24 cellular contexts compared by ENCODE assay signal in the genomic region with DNA sequence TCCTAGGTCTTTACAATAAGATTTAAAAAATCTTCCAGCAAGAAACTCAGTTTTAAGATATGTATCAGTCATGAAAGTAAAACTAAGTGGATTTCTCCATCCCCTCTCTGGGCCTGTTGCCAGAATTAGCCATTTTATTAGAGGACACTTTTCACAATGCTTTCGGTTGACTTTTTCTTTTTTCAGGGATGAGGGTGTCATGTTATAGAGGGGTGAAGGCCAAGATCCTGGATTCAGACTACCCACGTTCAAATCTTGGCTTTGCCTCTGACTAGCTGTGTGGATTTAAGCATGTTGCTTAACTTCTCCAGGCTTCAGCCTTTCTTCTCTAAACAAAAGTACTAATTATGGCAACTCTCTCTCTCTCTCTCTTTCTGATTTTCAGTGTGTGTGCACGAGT.
DNase-seq lines count a peak whose midpoint lies in the region; ATAC-seq, FAIRE-seq and TF ChIP-seq lines count a peak whose summit lies in the region.
"Had no signal": no experiment of that assay in that cellular context is flagged by ENCODE, and none has a peak within 500 bp of the region (broad histone marks: within the 10 kb centered on the region; RNA-seq: fewer than 3 reads in every experiment).

No MANE protein-coding gene starts in this region.

- intact Hi-C loops in HepG2 (cut with micrococcal nuclease; ENCODE audit: unreplicated experiment): no loop called here
- intact Hi-C loops in dorsolateral prefrontal cortex (cut with DNase I): no loop called here
- intact Hi-C loops in activated CD4-positive, alpha-beta memory T cell treated with anti-CD3 and anti-CD28 coated beads for 36 hours (cut with micrococcal nuclease): no loop called here

- TF ChIP-seq EP300 in HepG2 (IDR thresholded peaks at IDR 0.05; ENCODE audit: low read depth in 2 of 2, low read length in 2 of 2) (no peak), HepG2 (CRISPR knock-in tag; IDR thresholded peaks at IDR 0.05; ENCODE audit: borderline replicate concordance) (no peak)

- no peaks in the 10 kb centered on the region for H3K36me3 Mint-ChIP-seq in activated CD4-positive, alpha-beta memory T cell treated with anti-CD3 and anti-CD28 coated beads for 36 hours
- H3K36me3 Mint-ChIP-seq: naive B cell had no signal

- 34% methylated on average over 3 of the region's 3 CpGs for WGBS in liver
- 44% methylated on average over 3 of the region's 3 CpGs for WGBS in HepG2 (ENCODE audit: low lambda C conversion rate)

- no peaks in the 10 kb centered on the region for H3K36me3 ChIP-seq in liver (ENCODE audit: control insufficient read depth in 4 of 4, insufficient read depth in 3 of 4, low read depth in 1 of 4, low read length in 3 of 4)
- H3K36me3 ChIP-seq in HepG2 (replicated peaks in 1 of 2; ENCODE audit: control insufficient read depth in 1 of 2, insufficient read depth in 2 of 2, low read length in 2 of 2): no peaks in the 10 kb centered on the region
- no peaks in the 10 kb centered on the region for H3K36me3 ChIP-seq in adipocyte (ENCODE audit: control insufficient read depth, insufficient read depth, low read length, severe bottlenecking)
- H3K36me3 ChIP-seq: upper lobe of left lung had no signal

- no peak overlapping the region for H3K4me3 ChIP-seq in liver (ENCODE audit: low read depth in 1 of 3, low read length in 3 of 3)
- H3K4me3 ChIP-seq in HepG2 (replicated peaks in 1 of 3; ENCODE audit: insufficient read depth in 1 of 3, low read depth in 2 of 3, low read length in 3 of 3): no peak overlapping the region
- no peak overlapping the region for H3K4me3 ChIP-seq in adipocyte (ENCODE audit: low read length)
- no peak overlapping the region for H3K4me3 ChIP-seq in fibroblast of villous mesenchyme (ENCODE audit: low read depth, low read length)
- H3K4me3 ChIP-seq in dorsolateral prefrontal cortex: no peak overlapping the region
- H3K4me3 ChIP-seq: upper lobe of left lung had no signal

- in situ Hi-C loops in HepG2 (cut with HindIII; ENCODE audit: extremely low pct_ligation_motif_present, low pct_unique_long_range_greater_than_20kb): no loop called here

- no peak for TF ChIP-seq POLR2A in HepG2 (IDR thresholded peaks at IDR 0.05; ENCODE audit: insufficient read depth in 1 of 2, low read depth in 2 of 2, low read length in 2 of 2)

- H3K27ac Mint-ChIP-seq in activated CD4-positive, alpha-beta memory T cell treated with anti-CD3 and anti-CD28 coated beads for 36 hours: no peak overlapping the region
- H3K27ac Mint-ChIP-seq: activated B cell treated with CpG ODN at 0.5 μM for 24 hours; activated CD4-positive, alpha-beta memory T cell treated with anti-CD3 and anti-CD28 coated beads, Interleukin-2, amount 10 ng/mL, durations not matched to agents 7 days and 5 days; T-helper 2 cell treated with Interferon-gamma antibody and Interleukin-4, amounts not matched to agents 5 μg/mL and 100 μg/mL, for 36 hours had no signal

- POLR2A ChIA-PET in HepG2 (lab: Yijun Ruan, JAX): no interaction called here
- POLR2A ChIA-PET in activated CD4-positive, alpha-beta memory T cell treated with anti-CD3 and anti-CD28 coated beads for 36 hours (lab: Charles Lee): no interaction called here

- H3K4me3 Mint-ChIP-seq in activated CD4-positive, alpha-beta memory T cell treated with anti-CD3 and anti-CD28 coated beads for 36 hours: no peak overlapping the region
- H3K4me3 Mint-ChIP-seq: activated B cell treated with CpG ODN at 0.5 μM for 24 hours; activated CD4-positive, alpha-beta memory T cell treated with anti-CD3 and anti-CD28 coated beads, Interleukin-2, amount 10 ng/mL, durations not matched to agents 7 days and 5 days; central memory CD8-positive, alpha-beta T cell; naive B cell; T-helper 2 cell treated with Interferon-gamma antibody and Interleukin-4, amounts not matched to agents 5 μg/mL and 100 μg/mL, for 36 hours had no signal

- H3K9ac ChIP-seq in liver (ENCODE audit: low read depth in 1 of 2, low read length in 2 of 2) (no peak overlapping the region), HepG2 (ENCODE audit: insufficient read depth, low read depth, low read length) (no peak overlapping the region), adipocyte (ENCODE audit: low read length) (no peak overlapping the region)
- H3K9ac ChIP-seq: KMS-11 had no signal

- no peak for TF ChIP-seq CTCF in liver (IDR thresholded peaks at IDR 0.05; ENCODE audit: low read depth, low read length, missing input control)
- no peak for TF ChIP-seq CTCF in HepG2 (CRISPR knock-in tag; IDR thresholded peaks at IDR 0.05)
- no peak for TF ChIP-seq CTCF in fibroblast of villous mesenchyme (IDR thresholded peaks at IDR 0.05; ENCODE audit: insufficient read depth, low read depth, low read length)
- no peak for TF ChIP-seq CTCF in dorsolateral prefrontal cortex (IDR thresholded peaks at IDR 0.05 in 54 of 56, conservative IDR thresholded peaks at IDR 0.05 in 2 of 56; ENCODE audit: low read depth in 1 of 56, partially characterized antibody in 56 of 56)

- H3K27ac ChIP-seq in liver (ENCODE audit: low read depth in 1 of 2, low read length in 2 of 2) (no peak overlapping the region), HepG2 (ENCODE audit: extremely low read length, insufficient read depth, low read length) (no peak overlapping the region), dorsolateral prefrontal cortex (no peak overlapping the region)
- H3K27ac ChIP-seq: KMS-11, RWPE1, upper lobe of left lung had no signal

- H2AFZ ChIP-seq in HepG2 (ENCODE audit: low read length): no peak overlapping the region

- H3K9me3 Mint-ChIP-seq in activated CD4-positive, alpha-beta memory T cell treated with anti-CD3 and anti-CD28 coated beads for 36 hours: no peaks in the 10 kb centered on the region
- H3K9me3 Mint-ChIP-seq: activated B cell treated with CpG ODN at 0.5 μM for 24 hours; activated CD4-positive, alpha-beta memory T cell treated with anti-CD3 and anti-CD28 coated beads, Interleukin-2, amount 10 ng/mL, durations not matched to agents 7 days and 5 days; central memory CD8-positive, alpha-beta T cell; naive B cell; T-helper 2 cell treated with Interferon-gamma antibody and Interleukin-4, amounts not matched to agents 5 μg/mL and 100 μg/mL, for 36 hours had no signal

- no peak overlapping the region for H3K4me2 ChIP-seq in HepG2 (ENCODE audit: low read depth, low read length)
- H3K4me2 ChIP-seq: KMS-11 had no signal

- ATAC-seq in HepG2 (no peak), HG03520 (IDR thresholded peaks at IDR 0.05; ENCODE audit: unreplicated experiment) (no peak)
- ATAC-seq: SK-N-SH treated with all-trans-retinoic acid at 6 μM for 48 hours had no signal

- no peaks in the 10 kb centered on the region for H4K20me1 ChIP-seq in HepG2 (ENCODE audit: insufficient read depth, low read length)

- H3K27me3 Mint-ChIP-seq in activated CD4-positive, alpha-beta memory T cell treated with anti-CD3 and anti-CD28 coated beads for 36 hours: no peaks in the 10 kb centered on the region
- H3K27me3 Mint-ChIP-seq: activated B cell treated with CpG ODN at 0.5 μM for 24 hours; activated CD4-positive, alpha-beta memory T cell treated with anti-CD3 and anti-CD28 coated beads, Interleukin-2, amount 10 ng/mL, durations not matched to agents 7 days and 5 days; central memory CD8-positive, alpha-beta T cell; naive B cell had no signal

- no peak for FAIRE-seq in HepG2 (lab: Jason Lieb, UNC)

- peak in 1 of 2 donors; percentile 8 for TF ChIP-seq RAD21 in liver (IDR thresholded peaks at IDR 0.05)
- no peak for TF ChIP-seq RAD21 in HepG2 (CRISPR knock-in tag; IDR thresholded peaks at IDR 0.05)

- CTCF ChIA-PET in HepG2 (lab: Yijun Ruan, JAX; ENCODE audit: low intra/inter-chr PET ratio, low total read pairs): no interaction called here
- CTCF ChIA-PET in activated CD4-positive, alpha-beta memory T cell treated with anti-CD3 and anti-CD28 coated beads for 36 hours (lab: Charles Lee): no interaction called here

- no peak for DNase-seq in HepG2 (ENCODE audit: low spot score)
- peak; percentile 58 for DNase-seq in adipocyte (ENCODE audit: low read depth)
- peak; percentile 78 for DNase-seq in fibroblast of villous mesenchyme (ENCODE audit: low read depth)
- DNase-seq in dorsolateral prefrontal cortex: no peak
- DNase-seq in activated CD4-positive, alpha-beta memory T cell treated with anti-CD3 and anti-CD28 coated beads for 36 hours: no peak
- no peak for DNase-seq in H4 (ENCODE audit: low spot score)
- DNase-seq: activated B cell treated with CpG ODN at 0.5 μM for 24 hours; activated CD4-positive, alpha-beta memory T cell treated with anti-CD3 and anti-CD28 coated beads, Interleukin-2, amount 10 ng/mL, durations not matched to agents 7 days and 5 days; amygdala; DMS 273 treated with DMSO at 0.1 percent for 48 hours; kidney glomerular epithelial cell; naive B cell; NCI-H1694; NCI-H526 treated with DMSO at 0.1 percent for 48 hours; nucleus accumbens; retina; upper lobe of left lung had no signal

- H3K4me1 ChIP-seq in liver (ENCODE audit: control insufficient read depth in 4 of 4, insufficient read depth in 4 of 4, low read length in 3 of 4): peaks cover 0 to 11% (median 9%) of the 10 kb centered on the region in 4 donors
- peaks cover 3% of the 10 kb centered on the region for H3K4me1 ChIP-seq in HepG2 (ENCODE audit: insufficient read depth, low read length)
- peaks cover 8% of the 10 kb centered on the region for H3K4me1 ChIP-seq in adipocyte (ENCODE audit: control insufficient read depth, insufficient read depth, low read length)
- H3K4me1 ChIP-seq: upper lobe of left lung had no signal

- H3K27me3 ChIP-seq in liver (ENCODE audit: control insufficient read depth in 4 of 4, insufficient read depth in 4 of 4, low read length in 3 of 4) (no peaks in the 10 kb centered on the region), HepG2 (ENCODE audit: control insufficient read depth in 1 of 2, insufficient read depth in 2 of 2, low read length in 2 of 2) (no peaks in the 10 kb centered on the region), adipocyte (replicated peaks; ENCODE audit: control insufficient read depth, insufficient read depth, low read length) (no peaks in the 10 kb centered on the region), dorsolateral prefrontal cortex (no peaks in the 10 kb centered on the region)
- H3K27me3 ChIP-seq: upper lobe of left lung had no signal

- no TSS peak for BruUV-seq in HepG2 (replicated peaks; lab: Mats Ljungman, UMichigan)

- no peaks in the 10 kb centered on the region for H3K79me2 ChIP-seq in HepG2 (ENCODE audit: insufficient read depth, low read length)

- H3K4me1 Mint-ChIP-seq in activated CD4-positive, alpha-beta memory T cell treated with anti-CD3 and anti-CD28 coated beads for 36 hours (ENCODE audit: low read depth): peaks cover 3% of the 10 kb centered on the region
- H3K4me1 Mint-ChIP-seq: central memory CD8-positive, alpha-beta T cell had no signal

- H3K9me3 ChIP-seq in liver (ENCODE audit: control insufficient read depth in 4 of 4, low read length in 3 of 4) (no peaks in the 10 kb centered on the region), HepG2 (ENCODE audit: low read length) (no peaks in the 10 kb centered on the region), adipocyte (ENCODE audit: control insufficient read depth, low read length) (no peaks in the 10 kb centered on the region)
- H3K9me3 ChIP-seq: upper lobe of left lung had no signal

TF ChIP-seq in HepG2, 621 proteins besides CTCF, POLR2A, EP300 and RAD21:
- TF ChIP-seq SP140L (CRISPR knock-in tag; IDR thresholded peaks at IDR 0.05; ENCODE audit: borderline replicate concordance) (no peak), RBAK (CRISPR knock-in tag; IDR thresholded peaks at IDR 0.05) (no peak)

Comparison
In these comparisons a context has a peak if more than half of its experiments do, and no peak if none do; other contexts are left out.
1. DNase-seq: peak in adipocyte (single experiment) and fibroblast of villous mesenchyme (single experiment); none in HepG2 (single experiment), dorsolateral prefrontal cortex (0 of 10), activated CD4-positive, alpha-beta memory T cell treated with anti-CD3 and anti-CD28 coated beads for 36 hours (single experiment) and H4 (single experiment).